In genomic region chr19:15534957-15535864, GRCh38 we compare ENCODE assay signal across 16 cellular contexts. TPM values are rescaled to one million over a fixed set of nuclear protein-coding genes. Genes with fewer than 3 reads are reported as not detected.
A peak's percentile ranks its signal among the peaks of the same experiment; 100 is the strongest.
DNase-seq lines count a peak whose midpoint lies in the region; ATAC-seq and TF ChIP-seq lines count a peak whose summit lies in the region.
"Had no signal": no experiment of that assay in that cellular context is flagged by ENCODE, and none has a peak within 500 bp of the region (broad histone marks: within the 10 kb centered on the region; RNA-seq: fewer than 3 reads in every experiment).

No MANE protein-coding gene starts in this region.

- H3K27ac ChIP-seq in PC-3 (ENCODE audit: low read length) = no peak overlapping the region
- H3K27ac ChIP-seq: GM23248 had no signal

- no peaks in the 10 kb centered on the region for H3K36me3 ChIP-seq in PC-3 (ENCODE audit: low read depth, low read length)

- H3K27me3 Mint-ChIP-seq in activated naive CD4-positive, alpha-beta T cell treated with anti-CD3 and anti-CD28 coated beads, Interleukin-2, amount 10 ng/mL, durations not matched to agents 7 days and 5 days = peaks cover 22% of the 10 kb centered on the region

- H2AFZ ChIP-seq in PC-3 (ENCODE audit: low read length) = no peak overlapping the region
- H2AFZ ChIP-seq: GM23248 had no signal

- no peaks in the 10 kb centered on the region for H3F3A ChIP-seq in PC-3 (ENCODE audit: low read length, unreplicated experiment)

- TF ChIP-seq CTCF in PC-3 (conservative IDR thresholded peaks at IDR 0.05; ENCODE audit: low read depth, low read length) = no peak

- H3K4me1 ChIP-seq in PC-3 (ENCODE audit: insufficient read depth, low read length) = peaks cover 6% of the 10 kb centered on the region; the same call in 1 of the 2 replicates

- H3K36me3 Mint-ChIP-seq in activated naive CD4-positive, alpha-beta T cell treated with anti-CD3 and anti-CD28 coated beads, Interleukin-2, amount 10 ng/mL, durations not matched to agents 7 days and 5 days = peaks cover 2% of the 10 kb centered on the region
- peaks cover 7% of the 10 kb centered on the region for H3K36me3 Mint-ChIP-seq in stimulated activated effector memory CD8-positive, alpha-beta T cell treated with anti-CD3 and anti-CD28 coated beads, Interleukin-12 subunit alpha, Interleukin-12 subunit beta, amount 100 ng/mL, for 72 hours

- H3K9ac ChIP-seq in PC-3 (ENCODE audit: low read length) = no peak overlapping the region
- H3K9ac ChIP-seq: GM23248 had no signal

- intact Hi-C loops in PC-3 (cut with micrococcal nuclease) = no loop called here

- no peaks in the 10 kb centered on the region for H3K79me2 ChIP-seq in PC-3 (ENCODE audit: low read length)

- peaks cover 3% of the 10 kb centered on the region; the same call in 1 of the 2 replicates for H3K27me3 ChIP-seq in PC-3 (ENCODE audit: low read length)

- CTCF ChIA-PET in activated naive CD4-positive, alpha-beta T cell treated with anti-CD3 and anti-CD28 coated beads, Interleukin-2, amount 10 ng/mL, durations not matched to agents 7 days and 5 days (lab: Charles Lee) = interaction anchor here (1.6 kb wide), 1 partner anchor 115 kb away, joined by 5 read pairs; no protein-coding TSS in a partner anchor
- CTCF ChIA-PET in PC-3 (lab: Charles Lee) = no interaction called here

- H3K4me3 Mint-ChIP-seq in activated naive CD4-positive, alpha-beta T cell treated with anti-CD3 and anti-CD28 coated beads, Interleukin-2, amount 10 ng/mL, durations not matched to agents 7 days and 5 days = no peak overlapping the region
- H3K4me3 Mint-ChIP-seq in stimulated activated effector memory CD8-positive, alpha-beta T cell treated with anti-CD3 and anti-CD28 coated beads, Interleukin-12 subunit alpha, Interleukin-12 subunit beta, amount 100 ng/mL, for 72 hours = no peak overlapping the region
- H3K4me3 Mint-ChIP-seq: CD8-positive, alpha-beta memory T cell; IgD-negative memory B cell had no signal

- no peaks in the 10 kb centered on the region for H3K9me2 ChIP-seq in PC-3 (replicated peaks; ENCODE audit: low read length)

- no peaks in the 10 kb centered on the region; the same call in 1 of the 2 replicates for H3K9me3 ChIP-seq in PC-3 (ENCODE audit: low read length)

- H3K27ac Mint-ChIP-seq in activated naive CD4-positive, alpha-beta T cell treated with anti-CD3 and anti-CD28 coated beads, Interleukin-2, amount 10 ng/mL, durations not matched to agents 7 days and 5 days = no peak overlapping the region
- no peak overlapping the region for H3K27ac Mint-ChIP-seq in stimulated activated effector memory CD8-positive, alpha-beta T cell treated with anti-CD3 and anti-CD28 coated beads, Interleukin-12 subunit alpha, Interleukin-12 subunit beta, amount 100 ng/mL, for 72 hours
- H3K27ac Mint-ChIP-seq: IgD-negative memory B cell had no signal

- no peaks in the 10 kb centered on the region for H4K20me1 ChIP-seq in PC-3 (ENCODE audit: low read length)

- POLR2A ChIA-PET in PC-3 (lab: Charles Lee; ENCODE audit: unreplicated experiment) = no interaction called here

- H3K4me2 ChIP-seq in PC-3 (ENCODE audit: low read length) = no peak overlapping the region

- H3K9me3 Mint-ChIP-seq in activated naive CD4-positive, alpha-beta T cell treated with anti-CD3 and anti-CD28 coated beads, Interleukin-2, amount 10 ng/mL, durations not matched to agents 7 days and 5 days = peaks cover 10% of the 10 kb centered on the region
- peaks cover 3% of the 10 kb centered on the region for H3K9me3 Mint-ChIP-seq in stimulated activated effector memory CD8-positive, alpha-beta T cell treated with anti-CD3 and anti-CD28 coated beads, Interleukin-12 subunit alpha, Interleukin-12 subunit beta, amount 100 ng/mL, for 72 hours
- H3K9me3 Mint-ChIP-seq: CD8-positive, alpha-beta memory T cell had no signal

- peaks cover 22% of the 10 kb centered on the region for H3K4me1 Mint-ChIP-seq in activated naive CD4-positive, alpha-beta T cell treated with anti-CD3 and anti-CD28 coated beads, Interleukin-2, amount 10 ng/mL, durations not matched to agents 7 days and 5 days
- H3K4me1 Mint-ChIP-seq in stimulated activated effector memory CD8-positive, alpha-beta T cell treated with anti-CD3 and anti-CD28 coated beads, Interleukin-12 subunit alpha, Interleukin-12 subunit beta, amount 100 ng/mL, for 72 hours = peaks cover 40% of the 10 kb centered on the region

- peak; percentile 15 for DNase-seq in activated naive CD4-positive, alpha-beta T cell treated with Interleukin-2 at 50 U/mL for 16 hours
- DNase-seq in activated naive CD4-positive, alpha-beta T cell treated with anti-CD3 and anti-CD28 coated beads, Interleukin-2, amount 10 ng/mL, durations not matched to agents 7 days and 5 days = no peak
- DNase-seq in activated T-cell treated with anti-CD3 and anti-CD28 coated beads, Interleukin-2, amount 50 U/mL, for 48 hours = peak; percentile 40 to 49
- peak; percentile 61 for DNase-seq in stimulated activated CD4-positive, alpha-beta T cell treated with anti-CD3 and anti-CD28 coated beads, Interleukin-15, amount 100 ng/mL, for 24 hours
- no peak for DNase-seq in stimulated activated effector memory CD8-positive, alpha-beta T cell treated with anti-CD3 and anti-CD28 coated beads, Interleukin-12 subunit alpha, Interleukin-12 subunit beta, amount 100 ng/mL, for 72 hours (ENCODE audit: low spot score in 2 of 2)
- DNase-seq in NCI-H1092 treated with DMSO at 0.1 percent for 48 hours (lab: John Stamatoyannopoulos, UW) (no peak), PC-3 (no peak)
- DNase-seq: CD8-positive, alpha-beta memory T cell; GF-D8; GM23248; MV-4-11; NCI-H1436; NCI-H2029 treated with DMSO at 0.1 percent for 48 hours; NCI-H510A treated with DMSO at 0.1 percent for 48 hours had no signal

- no TSS peak for BruUV-seq in PC-3 (replicated peaks; lab: Mats Ljungman, UMichigan)

- H3K4me3 ChIP-seq in PC-3 (ENCODE audit: low read length) = no peak overlapping the region
- H3K4me3 ChIP-seq: GM23248 had no signal

- ATAC-seq in stimulated activated effector memory CD8-positive, alpha-beta T cell treated with anti-CD3 and anti-CD28 coated beads, Interleukin-12 subunit alpha, Interleukin-12 subunit beta, amount 100 ng/mL, for 72 hours = peak; percentile 33
- ATAC-seq in PC-3 = no peak

RNA-seq across cellular contexts. Expression of gene CYP4F22, which starts 26.9 kb away (rescaled TPM):
- 0.07 TPM in 1 of 2 replicates, not detected in the other for total RNA-seq in PC-3 (2014; rRNA removed)
- total RNA-seq: GM23248, HT-29 had no signal

RNA-seq across cellular contexts. Expression of gene PGLYRP2, which starts 55.9 kb away (rescaled TPM):
- total RNA-seq in PC-3 (2014; rRNA removed) = not detected in 2 replicates
- total RNA-seq: GM23248, HT-29 had no signal

Comparison
In these comparisons a context has a peak if more than half of its experiments do, and no peak if none do; other contexts are left out.
1. DNase-seq: peak in activated naive CD4-positive, alpha-beta T cell treated with Interleukin-2 at 50 U/mL for 16 hours (single experiment), activated T-cell treated with anti-CD3 and anti-CD28 coated beads, Interleukin-2, amount 50 U/mL, for 48 hours (2 of 2) and stimulated activated CD4-positive, alpha-beta T cell treated with anti-CD3 and anti-CD28 coated beads, Interleukin-15, amount 100 ng/mL, for 24 hours (single experiment); none in activated naive CD4-positive, alpha-beta T cell treated with anti-CD3 and anti-CD28 coated beads, Interleukin-2, amount 10 ng/mL, durations not matched to agents 7 days and 5 days (single experiment), stimulated activated effector memory CD8-positive, alpha-beta T cell treated with anti-CD3 and anti-CD28 coated beads, Interleukin-12 subunit alpha, Interleukin-12 subunit beta, amount 100 ng/mL, for 72 hours (0 of 2), NCI-H1092 treated with DMSO at 0.1 percent for 48 hours (single experiment) and PC-3 (single experiment).